ENCODE assay signal across 1 cellular context in the genomic region with DNA sequence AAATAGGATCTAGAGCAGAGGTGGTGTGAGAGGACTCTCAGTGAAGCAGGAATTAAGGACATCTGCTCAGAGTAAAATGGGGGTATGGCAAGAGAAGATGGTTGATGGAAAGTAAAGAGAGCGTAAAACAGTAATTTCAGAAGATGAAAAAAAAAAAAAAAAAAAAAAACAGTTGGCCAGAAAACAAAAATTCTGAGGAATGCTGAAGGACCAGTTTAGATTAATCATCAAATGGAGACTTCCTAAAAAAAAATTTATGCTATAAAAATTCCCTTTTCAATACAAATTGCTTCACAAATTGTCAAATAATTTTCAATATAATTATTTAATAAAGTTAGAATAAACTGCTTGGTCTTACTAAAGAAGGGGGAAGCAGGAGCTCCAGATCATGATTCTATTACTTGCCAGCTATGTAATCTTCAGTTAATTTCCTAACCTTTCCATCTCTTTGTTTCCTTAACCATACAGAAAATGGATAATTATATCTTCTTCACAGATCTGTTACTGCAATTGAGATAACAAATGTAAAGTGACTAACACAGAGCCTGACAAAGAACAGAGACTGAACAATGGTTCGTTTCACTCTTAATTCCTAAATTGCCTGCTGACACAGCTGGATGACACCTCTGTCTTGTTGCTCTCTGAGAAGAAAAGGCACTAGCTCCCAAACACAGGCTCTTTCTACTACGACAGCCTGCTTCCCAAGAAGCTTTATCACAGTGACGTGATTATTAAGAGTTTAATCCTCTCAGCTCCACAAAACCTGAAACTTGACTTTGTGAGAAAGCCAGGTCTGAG.
TF ChIP-seq lines count a peak whose summit lies in the region.

No MANE protein-coding gene starts in this region.

TF ChIP-seq in H1, 55 proteins besides CTCF, POLR2A, EP300 and RAD21 (continued from another document):
- TF ChIP-seq GABPA (IDR thresholded peaks at IDR 0.05; ENCODE audit: borderline replicate concordance, insufficient read depth, low read length) (no peak), EGR1 (IDR thresholded peaks at IDR 0.05; ENCODE audit: borderline replicate concordance, low read depth, low read length) (no peak), HDAC6 (IDR thresholded peaks at IDR 0.05; ENCODE audit: low read depth, low read length) (no peak), ASH2L (IDR thresholded peaks at IDR 0.05; ENCODE audit: low read length) (no peak), TAF7 (optimal IDR thresholded peaks at IDR 0.05; ENCODE audit: borderline replicate concordance, low read depth, low read length) (no peak), GTF2F1 (IDR thresholded peaks at IDR 0.05; ENCODE audit: borderline replicate concordance, low read depth, low read length) (no peak), POU5F1 (IDR thresholded peaks at IDR 0.05; ENCODE audit: low read depth, low read length) (no peak), SRF (IDR thresholded peaks at IDR 0.05; ENCODE audit: low read depth, low read length) (no peak), TAF1 (IDR thresholded peaks at IDR 0.05; ENCODE audit: low read depth, low read length) (no peak), TBP (IDR thresholded peaks at IDR 0.05; ENCODE audit: low read depth, low read length) (no peak), KDM5A (IDR thresholded peaks at IDR 0.05; ENCODE audit: low read length) (no peak)
- TF ChIP-seq, protein P1, sequence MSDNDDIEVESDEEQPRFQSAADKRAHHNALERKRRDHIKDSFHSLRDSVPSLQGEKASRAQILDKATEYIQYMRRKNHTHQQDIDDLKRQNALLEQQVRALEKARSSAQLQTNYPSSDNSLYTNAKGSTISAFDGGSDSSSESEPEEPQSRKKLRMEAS (IDR thresholded peaks at IDR 0.05), result no peak
